17 cellular contexts compared by ENCODE assay signal in genomic region chr9:134663753-134664415, GRCh38. TPM values are rescaled to one million over a fixed set of nuclear protein-coding genes. Genes with fewer than 3 reads are reported as not detected.
DNase-seq lines count a peak whose midpoint lies in the region; FAIRE-seq and TF ChIP-seq lines count a peak whose summit lies in the region.
"Had no signal": no experiment of that assay in that cellular context is flagged by ENCODE, and none has a peak within 500 bp of the region (broad histone marks: within the 10 kb centered on the region; RNA-seq: fewer than 3 reads in every experiment).

No MANE protein-coding gene starts in this region.

- H3K36me3 ChIP-seq in astrocyte (ENCODE audit: insufficient read depth, low read length), result peaks cover 30% of the 10 kb centered on the region
- no peaks in the 10 kb centered on the region for H3K36me3 ChIP-seq in kidney (ENCODE audit: control insufficient read depth in 1 of 2, insufficient read depth in 2 of 2, low read length in 2 of 2)
- no peaks in the 10 kb centered on the region for H3K36me3 ChIP-seq in tibial artery
- H3K36me3 ChIP-seq: HAP-1, upper lobe of left lung had no signal

- peaks cover 99% of the 10 kb centered on the region for H3K79me2 ChIP-seq in astrocyte (ENCODE audit: insufficient read depth, low read length)

- peaks cover 13% of the 10 kb centered on the region for H3K9me3 Mint-ChIP-seq in activated naive CD4-positive, alpha-beta T cell treated with anti-CD3 and anti-CD28 coated beads, Interleukin-2, amount 10 ng/mL, durations not matched to agents 7 days and 5 days
- no peaks in the 10 kb centered on the region for H3K9me3 Mint-ChIP-seq in astrocyte (ENCODE audit: unreplicated experiment)

- intact Hi-C loops in kidney (cut with DNase I) (no loop called here), tibial artery (cut with DNase I; ENCODE audit: low total_unique reads) (no loop called here)

- no peaks in the 10 kb centered on the region for H3K4me1 Mint-ChIP-seq in activated naive CD4-positive, alpha-beta T cell treated with anti-CD3 and anti-CD28 coated beads, Interleukin-2, amount 10 ng/mL, durations not matched to agents 7 days and 5 days
- H3K4me1 Mint-ChIP-seq in astrocyte (ENCODE audit: low read depth, unreplicated experiment), result peaks cover 81% of the 10 kb centered on the region
- H3K4me1 Mint-ChIP-seq: activated CD8-positive, alpha-beta memory T cell treated with anti-CD3 and anti-CD28 coated beads, Interleukin-2, amount 10 ng/mL, durations not matched to agents 7 days and 5 days had no signal

- H3K4me2 ChIP-seq in astrocyte (ENCODE audit: low read length), result no peak overlapping the region

- no peaks in the 10 kb centered on the region for H3K27me3 Mint-ChIP-seq in activated naive CD4-positive, alpha-beta T cell treated with anti-CD3 and anti-CD28 coated beads, Interleukin-2, amount 10 ng/mL, durations not matched to agents 7 days and 5 days
- no peaks in the 10 kb centered on the region for H3K27me3 Mint-ChIP-seq in astrocyte (ENCODE audit: low read depth, unreplicated experiment)
- H3K27me3 Mint-ChIP-seq: activated CD8-positive, alpha-beta memory T cell treated with anti-CD3 and anti-CD28 coated beads, Interleukin-2, amount 10 ng/mL, durations not matched to agents 7 days and 5 days had no signal

- CTCF ChIA-PET in activated naive CD4-positive, alpha-beta T cell treated with anti-CD3 and anti-CD28 coated beads, Interleukin-2, amount 10 ng/mL, durations not matched to agents 7 days and 5 days (lab: Charles Lee), result no interaction called here

- H3K4me3 ChIP-seq in astrocyte (ENCODE audit: insufficient read depth, low read depth, low read length), result no peak overlapping the region
- no peak overlapping the region for H3K4me3 ChIP-seq in kidney (ENCODE audit: low read length in 2 of 2)
- no peak overlapping the region for H3K4me3 ChIP-seq in tibial artery
- H3K4me3 ChIP-seq: HAP-1, upper lobe of left lung had no signal

- peaks cover 97% of the 10 kb centered on the region for H4K20me1 ChIP-seq in astrocyte (ENCODE audit: insufficient read depth, low read length)

- H3K4me1 ChIP-seq in astrocyte (ENCODE audit: insufficient read depth, low read length), result peaks cover 61% of the 10 kb centered on the region
- H3K4me1 ChIP-seq in kidney (ENCODE audit: control insufficient read depth in 1 of 2, insufficient read depth in 1 of 2, low read depth in 1 of 2, low read length in 2 of 2), result peaks cover 0 to 3% of the 10 kb centered on the region in 2 donors
- H3K4me1 ChIP-seq in tibial artery, result peaks cover 0 to 68% (median 32%) of the 10 kb centered on the region in 4 donors
- H3K4me1 ChIP-seq: HAP-1 had no signal

- H3K4me3 Mint-ChIP-seq in activated naive CD4-positive, alpha-beta T cell treated with anti-CD3 and anti-CD28 coated beads, Interleukin-2, amount 10 ng/mL, durations not matched to agents 7 days and 5 days, result no peak overlapping the region
- H3K4me3 Mint-ChIP-seq in astrocyte (ENCODE audit: unreplicated experiment), result peak overlapping the region; percentile 3
- H3K4me3 Mint-ChIP-seq: activated CD8-positive, alpha-beta memory T cell treated with anti-CD3 and anti-CD28 coated beads, Interleukin-2, amount 10 ng/mL, durations not matched to agents 7 days and 5 days; activated naive CD8-positive, alpha-beta T cell had no signal

- H3K27me3 ChIP-seq in astrocyte (ENCODE audit: insufficient read depth, low read length) (no peaks in the 10 kb centered on the region), tibial artery (no peaks in the 10 kb centered on the region)
- H3K27me3 ChIP-seq: upper lobe of left lung had no signal

- no peak for FAIRE-seq in astrocyte (lab: Jason Lieb, UNC)
- no peak for FAIRE-seq in kidney (lab: Jason Lieb, UNC)
- FAIRE-seq: GM12891, small intestine, TTC549 had no signal

- TF ChIP-seq CTCF in astrocyte (IDR thresholded peaks at IDR 0.05; ENCODE audit: insufficient read depth, low read depth, low read length) (peak; percentile 5), kidney (IDR thresholded peaks at IDR 0.05; ENCODE audit: borderline replicate concordance, extremely low read depth, insufficient read depth) (no peak), tibial artery (IDR thresholded peaks at IDR 0.05) (no peak)

- H3K9me3 ChIP-seq in astrocyte (ENCODE audit: insufficient read depth, low read depth, low read length) (peaks cover 5% of the 10 kb centered on the region), kidney (ENCODE audit: control insufficient read depth in 1 of 2, low read length in 2 of 2) (no peaks in the 10 kb centered on the region), tibial artery (no peaks in the 10 kb centered on the region)
- H3K9me3 ChIP-seq: HAP-1 had no signal

- H3K27ac ChIP-seq in astrocyte (ENCODE audit: low read depth, low read length), result no peak overlapping the region
- H3K27ac ChIP-seq in kidney (ENCODE audit: low read depth in 2 of 2, low read length in 2 of 2), result no peak overlapping the region
- H3K27ac ChIP-seq in tibial artery, result peak overlapping the region; percentile 78 to 87

- no peak overlapping the region for H2AFZ ChIP-seq in astrocyte (ENCODE audit: low read depth, low read length)

- H3K9ac ChIP-seq in astrocyte (ENCODE audit: low read length), result no peak overlapping the region
- H3K9ac ChIP-seq in kidney (ENCODE audit: low read length in 2 of 2), result no peak overlapping the region

- no peak overlapping the region for H3K27ac Mint-ChIP-seq in activated naive CD4-positive, alpha-beta T cell treated with anti-CD3 and anti-CD28 coated beads, Interleukin-2, amount 10 ng/mL, durations not matched to agents 7 days and 5 days
- H3K27ac Mint-ChIP-seq in astrocyte (ENCODE audit: unreplicated experiment), result peak overlapping the region; percentile 96
- H3K27ac Mint-ChIP-seq: activated CD8-positive, alpha-beta memory T cell treated with anti-CD3 and anti-CD28 coated beads, Interleukin-2, amount 10 ng/mL, durations not matched to agents 7 days and 5 days; activated naive CD8-positive, alpha-beta T cell had no signal

- peak; percentile 4 for DNase-seq in activated naive CD4-positive, alpha-beta T cell treated with anti-CD3 and anti-CD28 coated beads, Interleukin-2, amount 50 U/mL, for 16 hours
- DNase-seq in activated naive CD4-positive, alpha-beta T cell treated with anti-CD3 and anti-CD28 coated beads, Interleukin-2, amount 10 ng/mL, durations not matched to agents 7 days and 5 days, result no peak
- DNase-seq in astrocyte (ENCODE audit: low read depth) (no peak), kidney (peak; percentile 47), tibial artery (peak in 1 of 2 donors; percentile 65), NCI-H510A treated with DMSO at 0.1 percent for 48 hours (lab: John Stamatoyannopoulos, UW) (no peak), SIG-M5 (lab: John Stamatoyannopoulos, UW) (no peak), DMS53 treated with DMSO at 0.1 percent for 48 hours (lab: John Stamatoyannopoulos, UW; ENCODE audit: unreplicated experiment) (no peak)
- DNase-seq: activated CD8-positive, alpha-beta memory T cell treated with anti-CD3 and anti-CD28 coated beads, Interleukin-2, amount 10 ng/mL, durations not matched to agents 7 days and 5 days; NCI-H1105; small intestine; upper lobe of left lung had no signal

- no peaks in the 10 kb centered on the region for H3K36me3 Mint-ChIP-seq in activated naive CD4-positive, alpha-beta T cell treated with anti-CD3 and anti-CD28 coated beads, Interleukin-2, amount 10 ng/mL, durations not matched to agents 7 days and 5 days
- peaks cover 58% of the 10 kb centered on the region for H3K36me3 Mint-ChIP-seq in astrocyte (ENCODE audit: low read depth, unreplicated experiment)
- H3K36me3 Mint-ChIP-seq: activated CD8-positive, alpha-beta memory T cell treated with anti-CD3 and anti-CD28 coated beads, Interleukin-2, amount 10 ng/mL, durations not matched to agents 7 days and 5 days had no signal

RNA-seq across cellular contexts. Expression of gene COL5A1, which starts 22.3 kb away (rescaled TPM):
- 1,055 and 1,568 TPM in 2 replicates for total RNA-seq in astrocyte
- total RNA-seq in kidney, result 23.8 TPM
- polyA plus RNA-seq in kidney (ENCODE audit: insufficient read depth, low read depth, low replicate concordance), result 2.4 TPM
- polyA plus RNA-seq: neural cell had no signal

Comparison
In these comparisons a context has a peak if more than half of its experiments do, and no peak if none do; other contexts are left out.
1. DNase-seq: peak in activated naive CD4-positive, alpha-beta T cell treated with anti-CD3 and anti-CD28 coated beads, Interleukin-2, amount 50 U/mL, for 16 hours (single experiment) and kidney (single experiment); none in activated naive CD4-positive, alpha-beta T cell treated with anti-CD3 and anti-CD28 coated beads, Interleukin-2, amount 10 ng/mL, durations not matched to agents 7 days and 5 days (single experiment), astrocyte (single experiment), NCI-H510A treated with DMSO at 0.1 percent for 48 hours (single experiment), SIG-M5 (single experiment) and DMS53 treated with DMSO at 0.1 percent for 48 hours (single experiment).
2. H3K27ac ChIP-seq: peak in tibial artery (2 of 2); none in astrocyte (single experiment) and kidney (0 of 2).
3. RNA of gene COL5A1, which starts 22.3 kb away (total RNA-seq): 1,055 to 1,568 TPM in astrocyte; 23.8 TPM in kidney (single experiment); every median in the first group is over 10 times any median in the second.